Comparison of ENCODE assay signal across 34 cellular contexts in the genomic region with DNA sequence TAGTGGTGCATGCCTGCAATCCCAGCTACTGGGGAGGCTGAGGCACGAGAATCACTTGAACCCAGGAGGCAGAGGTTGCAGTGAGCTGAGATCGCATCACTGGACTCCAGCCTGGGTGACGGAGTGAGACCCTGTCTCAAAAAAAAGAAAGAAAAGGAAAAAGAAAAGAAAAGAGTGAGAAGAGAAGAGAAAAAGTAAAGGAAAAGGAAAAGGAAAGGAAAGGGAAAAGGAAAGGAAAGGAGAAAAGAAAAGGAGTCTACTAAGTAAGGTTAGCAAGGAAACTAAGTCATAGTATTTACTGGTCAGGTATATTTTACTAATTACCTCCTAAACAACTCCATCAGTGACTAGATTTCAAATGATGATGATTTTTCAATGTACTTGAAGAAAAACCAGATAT.
"Had no signal": no experiment of that assay in that cellular context is flagged by ENCODE, and none has a peak within 500 bp of the region (broad histone marks: within the 10 kb centered on the region; RNA-seq: fewer than 3 reads in every experiment).

No MANE protein-coding gene starts in this region.

- DNase-seq: activated B cell treated with CpG ODN at 0.5 μM for 24 hours; activated CD4-positive, alpha-beta memory T cell treated with anti-CD3 and anti-CD28 coated beads for 36 hours; activated CD4-positive, alpha-beta T cell treated with anti-CD3 and anti-CD28 coated beads for 4 hours; activated CD4-positive, alpha-beta T cell treated with anti-CD3 and anti-CD28 coated beads, Interleukin-2, amount 10 ng/mL, durations not matched to agents 24 days and 14 days; activated CD4-positive, CD25-positive, alpha-beta regulatory T cell treated with anti-CD3 and anti-CD28 coated beads, Interleukin-2, amount 50 U/mL, for 72 hours; activated CD8-positive, alpha-beta memory T cell treated with anti-CD3 and anti-CD28 coated beads, Interleukin-2, amount 50 U/mL, for 4 hours; activated CD8-positive, alpha-beta T cell treated with anti-CD3 and anti-CD28 coated beads for 36 hours; activated effector memory CD4-positive, alpha-beta T cell treated with anti-CD3 and anti-CD28 coated beads, Interleukin-2, amount 50 U/mL, for 16 hours; activated gamma-delta T cell treated with Interleukin-2 at 50 U/mL for 16 hours; activated naive CD4-positive, alpha-beta T cell; activated naive CD4-positive, alpha-beta T cell treated with anti-CD3 and anti-CD28 coated beads for 36 hours; activated naive CD4-positive, alpha-beta T cell treated with anti-CD3 and anti-CD28 coated beads, Interleukin-2, amount 50 U/mL, for 16 hours; activated naive CD8-positive, alpha-beta T cell treated with anti-CD3 and anti-CD28 coated beads for 36 hours; activated T-cell treated with anti-CD3 and anti-CD28 coated beads for 4 hours; activated T-cell treated with anti-CD3 and anti-CD28 coated beads, Interleukin-2, amount 50 U/mL, for 1 hour; activated T-cell treated with anti-CD3 and anti-CD28 coated beads, Interleukin-2, amount 50 U/mL, for 4 hours; activated T-cell treated with anti-CD3 and anti-CD28 coated beads, Interleukin-2, amount 50 U/mL, for 72 hours; adrenal gland; amniotic stem cell; aorta; body of pancreas; brain microvascular endothelial cell; central memory CD4-positive, alpha-beta T cell; cerebellar nuclear complex; T-helper 1 cell; T-helper 2 cell; T-helper 9 cell had no signal

- ATAC-seq: activated CD8-positive, alpha-beta T cell treated with anti-CD3 and anti-CD28 coated beads for 36 hours; activated naive CD4-positive, alpha-beta T cell treated with anti-CD3 and anti-CD28 coated beads, Interleukin-2, amount 50 U/mL, for 72 hours; activated T-cell treated with anti-CD3 and anti-CD28 coated beads, Interleukin-2, amount 50 U/mL, for 4 hours; activated T-cell treated with anti-CD3 and anti-CD28 coated beads, Interleukin-2, amount 50 U/mL, for 72 hours; activated T-helper 17 cell treated with anti-CD3 and anti-CD28 coated beads, Interleukin-2, amount 50 U/mL, for 72 hours; body of pancreas had no signal

- H3K4me1 Mint-ChIP-seq: activated CD4-positive, alpha-beta T cell treated with anti-CD3 and anti-CD28 coated beads, Interleukin-2, amount 10 ng/mL, durations not matched to agents 24 days and 14 days; activated naive CD8-positive, alpha-beta T cell treated with anti-CD3 and anti-CD28 coated beads for 36 hours had no signal

- H3K27me3 Mint-ChIP-seq: activated B cell treated with CpG ODN at 0.5 μM for 24 hours; activated CD4-positive, alpha-beta memory T cell treated with anti-CD3 and anti-CD28 coated beads for 36 hours; activated CD4-positive, alpha-beta T cell treated with anti-CD3 and anti-CD28 coated beads, Interleukin-2, amount 10 ng/mL, durations not matched to agents 24 days and 14 days; activated CD8-positive, alpha-beta T cell treated with anti-CD3 and anti-CD28 coated beads for 36 hours; activated naive CD8-positive, alpha-beta T cell treated with anti-CD3 and anti-CD28 coated beads for 36 hours; activated T-helper 17 cell treated with anti-CD3 and anti-CD28 coated beads, Interleukin-2, amount 50 U/mL, for 72 hours had no signal

- H3K4me3 Mint-ChIP-seq: activated B cell treated with CpG ODN at 0.5 μM for 24 hours; activated CD4-positive, alpha-beta memory T cell treated with anti-CD3 and anti-CD28 coated beads for 36 hours; activated CD4-positive, alpha-beta T cell treated with anti-CD3 and anti-CD28 coated beads, Interleukin-2, amount 10 ng/mL, durations not matched to agents 24 days and 14 days; activated CD8-positive, alpha-beta T cell treated with anti-CD3 and anti-CD28 coated beads for 36 hours; activated naive CD4-positive, alpha-beta T cell treated with anti-CD3 and anti-CD28 coated beads for 36 hours; activated naive CD8-positive, alpha-beta T cell treated with anti-CD3 and anti-CD28 coated beads for 36 hours; activated T-cell treated with anti-CD3 and anti-CD28 coated beads, Interleukin-2, amount 50 U/mL, for 4 hours; activated T-cell treated with anti-CD3 and anti-CD28 coated beads, Interleukin-2, amount 50 U/mL, for 72 hours; activated T-helper 1 cell treated with anti-CD3 and anti-CD28 coated beads, Interleukin-12 subunit alpha, Interleukin-12 subunit beta, Interleukin-2, Interleukin-4 antibody, amounts not matched to agents 30 ng/mL and 10 ng/mL and 1 ng/mL, durations not matched to agents 14 hours and 24 hours and 36 hours; activated T-helper 17 cell treated with anti-CD3 and anti-CD28 coated beads, Interleukin-2, amount 50 U/mL, for 72 hours; T-helper 1 cell treated with Interleukin-12 subunit alpha and Interleukin-12 subunit beta and Interleukin-4 antibody, amounts not matched to agents 30 μg/mL and 1 μg/mL, for 36 hours; T-helper 2 cell treated with Interferon-gamma antibody and Interleukin-4, amounts not matched to agents 5 μg/mL and 100 μg/mL, for 36 hours had no signal

- H3K4me1 ChIP-seq: body of pancreas, breast epithelium had no signal

- H3K9me3 ChIP-seq: adrenal gland, body of pancreas, breast epithelium had no signal

- H3K27ac ChIP-seq: adrenal gland, body of pancreas, brain microvascular endothelial cell, breast epithelium, VCaP had no signal

- H3K36me3 ChIP-seq: adrenal gland, brain microvascular endothelial cell, breast epithelium had no signal

- H3K9me3 Mint-ChIP-seq: activated B cell treated with CpG ODN at 0.5 μM for 24 hours; activated CD4-positive, alpha-beta memory T cell treated with anti-CD3 and anti-CD28 coated beads for 36 hours; activated CD4-positive, alpha-beta T cell treated with anti-CD3 and anti-CD28 coated beads, Interleukin-2, amount 10 ng/mL, durations not matched to agents 24 days and 14 days; activated CD8-positive, alpha-beta T cell treated with anti-CD3 and anti-CD28 coated beads for 36 hours; activated naive CD4-positive, alpha-beta T cell treated with anti-CD3 and anti-CD28 coated beads for 36 hours; activated naive CD4-positive, alpha-beta T cell treated with anti-CD3 and anti-CD28 coated beads, Interleukin-2, amount 50 U/mL, for 72 hours; activated naive CD8-positive, alpha-beta T cell treated with anti-CD3 and anti-CD28 coated beads for 36 hours; activated T-cell treated with anti-CD3 and anti-CD28 coated beads, Interleukin-2, amount 50 U/mL, for 4 hours; activated T-cell treated with anti-CD3 and anti-CD28 coated beads, Interleukin-2, amount 50 U/mL, for 72 hours; activated T-helper 1 cell treated with anti-CD3 and anti-CD28 coated beads, Interleukin-12 subunit alpha, Interleukin-12 subunit beta, Interleukin-2, Interleukin-4 antibody, amounts not matched to agents 30 ng/mL and 10 ng/mL and 1 ng/mL, durations not matched to agents 14 hours and 24 hours and 36 hours; activated T-helper 17 cell treated with anti-CD3 and anti-CD28 coated beads, Interleukin-2, amount 50 U/mL, for 72 hours; T-helper 1 cell treated with Interleukin-12 subunit alpha and Interleukin-12 subunit beta and Interleukin-4 antibody, amounts not matched to agents 30 μg/mL and 1 μg/mL, for 36 hours; T-helper 2 cell treated with Interferon-gamma antibody and Interleukin-4, amounts not matched to agents 5 μg/mL and 100 μg/mL, for 36 hours had no signal

- H3K4me3 ChIP-seq: adrenal gland, body of pancreas, breast epithelium had no signal

- H3K36me3 Mint-ChIP-seq: activated naive CD4-positive, alpha-beta T cell treated with anti-CD3 and anti-CD28 coated beads, Interleukin-2, amount 50 U/mL, for 72 hours had no signal

- H3K27me3 ChIP-seq: adrenal gland, body of pancreas, brain microvascular endothelial cell, breast epithelium had no signal

- H3K27ac Mint-ChIP-seq: activated B cell treated with CpG ODN at 0.5 μM for 24 hours; activated CD4-positive, alpha-beta memory T cell treated with anti-CD3 and anti-CD28 coated beads for 36 hours; activated CD4-positive, alpha-beta T cell treated with anti-CD3 and anti-CD28 coated beads, Interleukin-2, amount 10 ng/mL, durations not matched to agents 24 days and 14 days; activated CD8-positive, alpha-beta T cell treated with anti-CD3 and anti-CD28 coated beads for 36 hours; activated naive CD4-positive, alpha-beta T cell treated with anti-CD3 and anti-CD28 coated beads for 36 hours; activated naive CD8-positive, alpha-beta T cell treated with anti-CD3 and anti-CD28 coated beads for 36 hours; activated T-cell treated with anti-CD3 and anti-CD28 coated beads, Interleukin-2, amount 50 U/mL, for 72 hours; activated T-helper 1 cell treated with anti-CD3 and anti-CD28 coated beads, Interleukin-12 subunit alpha, Interleukin-12 subunit beta, Interleukin-2, Interleukin-4 antibody, amounts not matched to agents 30 ng/mL and 10 ng/mL and 1 ng/mL, durations not matched to agents 14 hours and 24 hours and 36 hours; activated T-helper 17 cell treated with anti-CD3 and anti-CD28 coated beads, Interleukin-2, amount 50 U/mL, for 72 hours; T-helper 1 cell treated with Interleukin-12 subunit alpha and Interleukin-12 subunit beta and Interleukin-4 antibody, amounts not matched to agents 30 μg/mL and 1 μg/mL, for 36 hours; T-helper 2 cell treated with Interferon-gamma antibody and Interleukin-4, amounts not matched to agents 5 μg/mL and 100 μg/mL, for 36 hours had no signal
